ENCODE assay signal across 2 cellular contexts in the genomic region with DNA sequence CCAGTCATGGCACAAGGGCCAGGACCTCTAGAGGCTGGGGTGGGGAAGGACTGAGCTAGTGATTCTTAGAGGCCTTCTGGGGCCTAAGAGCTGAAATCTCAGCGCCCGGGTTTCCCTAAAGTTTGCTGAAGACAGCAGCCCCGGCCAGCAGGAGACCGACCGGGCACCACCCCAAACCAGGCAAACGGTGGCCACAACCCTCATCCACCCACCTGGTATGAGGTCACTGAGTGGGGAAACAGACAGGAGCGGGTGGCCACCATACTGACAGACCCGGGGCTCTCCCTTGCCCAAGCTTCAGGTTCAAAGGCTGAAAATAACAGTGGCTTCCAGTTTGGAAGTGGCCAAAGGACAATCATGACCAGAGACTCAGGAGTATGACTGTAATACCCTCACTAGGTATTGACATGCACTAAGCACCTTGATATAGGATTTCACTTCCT.
TF ChIP-seq lines count a peak whose summit lies in the region.

No MANE protein-coding gene starts in this region.

TF ChIP-seq in A549, 52 proteins besides CTCF, POLR2A, EP300 and RAD21:
- TF ChIP-seq EHF (CRISPR knock-in tag; IDR thresholded peaks at IDR 0.05) (no peak), ZC3H11A (IDR thresholded peaks at IDR 0.05) (no peak), EHMT2 (IDR thresholded peaks at IDR 0.05; ENCODE audit: low read depth) (no peak), BHLHE40 (IDR thresholded peaks at IDR 0.05; ENCODE audit: low read depth, low read length) (no peak), HDAC2 (IDR thresholded peaks at IDR 0.05) (no peak), TFCP2L1 (CRISPR knock-in tag; IDR thresholded peaks at IDR 0.05) (no peak), RFX5 (IDR thresholded peaks at IDR 0.05) (no peak), JUN (IDR thresholded peaks at IDR 0.05) (no peak)
- TF ChIP-seq, protein P1, sequence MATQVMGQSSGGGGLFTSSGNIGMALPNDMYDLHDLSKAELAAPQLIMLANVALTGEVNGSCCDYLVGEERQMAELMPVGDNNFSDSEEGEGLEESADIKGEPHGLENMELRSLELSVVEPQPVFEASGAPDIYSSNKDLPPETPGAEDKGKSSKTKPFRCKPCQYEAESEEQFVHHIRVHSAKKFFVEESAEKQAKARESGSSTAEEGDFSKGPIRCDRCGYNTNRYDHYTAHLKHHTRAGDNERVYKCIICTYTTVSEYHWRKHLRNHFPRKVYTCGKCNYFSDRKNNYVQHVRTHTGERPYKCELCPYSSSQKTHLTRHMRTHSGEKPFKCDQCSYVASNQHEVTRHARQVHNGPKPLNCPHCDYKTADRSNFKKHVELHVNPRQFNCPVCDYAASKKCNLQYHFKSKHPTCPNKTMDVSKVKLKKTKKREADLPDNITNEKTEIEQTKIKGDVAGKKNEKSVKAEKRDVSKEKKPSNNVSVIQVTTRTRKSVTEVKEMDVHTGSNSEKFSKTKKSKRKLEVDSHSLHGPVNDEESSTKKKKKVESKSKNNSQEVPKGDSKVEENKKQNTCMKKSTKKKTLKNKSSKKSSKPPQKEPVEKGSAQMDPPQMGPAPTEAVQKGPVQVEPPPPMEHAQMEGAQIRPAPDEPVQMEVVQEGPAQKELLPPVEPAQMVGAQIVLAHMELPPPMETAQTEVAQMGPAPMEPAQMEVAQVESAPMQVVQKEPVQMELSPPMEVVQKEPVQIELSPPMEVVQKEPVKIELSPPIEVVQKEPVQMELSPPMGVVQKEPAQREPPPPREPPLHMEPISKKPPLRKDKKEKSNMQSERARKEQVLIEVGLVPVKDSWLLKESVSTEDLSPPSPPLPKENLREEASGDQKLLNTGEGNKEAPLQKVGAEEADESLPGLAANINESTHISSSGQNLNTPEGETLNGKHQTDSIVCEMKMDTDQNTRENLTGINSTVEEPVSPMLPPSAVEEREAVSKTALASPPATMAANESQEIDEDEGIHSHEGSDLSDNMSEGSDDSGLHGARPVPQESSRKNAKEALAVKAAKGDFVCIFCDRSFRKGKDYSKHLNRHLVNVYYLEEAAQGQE (IDR thresholded peaks at IDR 0.05): no peak
- TF ChIP-seq, protein P2, sequence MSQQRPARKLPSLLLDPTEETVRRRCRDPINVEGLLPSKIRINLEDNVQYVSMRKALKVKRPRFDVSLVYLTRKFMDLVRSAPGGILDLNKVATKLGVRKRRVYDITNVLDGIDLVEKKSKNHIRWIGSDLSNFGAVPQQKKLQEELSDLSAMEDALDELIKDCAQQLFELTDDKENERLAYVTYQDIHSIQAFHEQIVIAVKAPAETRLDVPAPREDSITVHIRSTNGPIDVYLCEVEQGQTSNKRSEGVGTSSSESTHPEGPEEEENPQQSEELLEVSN (IDR thresholded peaks at IDR 0.05; ENCODE audit: borderline replicate concordance, low read depth): no peak
- TF ChIP-seq, protein P3, sequence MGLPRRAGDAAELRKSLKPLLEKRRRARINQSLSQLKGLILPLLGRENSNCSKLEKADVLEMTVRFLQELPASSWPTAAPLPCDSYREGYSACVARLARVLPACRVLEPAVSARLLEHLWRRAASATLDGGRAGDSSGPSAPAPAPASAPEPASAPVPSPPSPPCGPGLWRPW (IDR thresholded peaks at IDR 0.05): no peak

TF ChIP-seq in IMR-90, 13 proteins besides CTCF, POLR2A, EP300 and RAD21:
- TF ChIP-seq SMC3 (IDR thresholded peaks at IDR 0.05; ENCODE audit: low read depth, low read length): no peak
- TF ChIP-seq, protein P4, sequence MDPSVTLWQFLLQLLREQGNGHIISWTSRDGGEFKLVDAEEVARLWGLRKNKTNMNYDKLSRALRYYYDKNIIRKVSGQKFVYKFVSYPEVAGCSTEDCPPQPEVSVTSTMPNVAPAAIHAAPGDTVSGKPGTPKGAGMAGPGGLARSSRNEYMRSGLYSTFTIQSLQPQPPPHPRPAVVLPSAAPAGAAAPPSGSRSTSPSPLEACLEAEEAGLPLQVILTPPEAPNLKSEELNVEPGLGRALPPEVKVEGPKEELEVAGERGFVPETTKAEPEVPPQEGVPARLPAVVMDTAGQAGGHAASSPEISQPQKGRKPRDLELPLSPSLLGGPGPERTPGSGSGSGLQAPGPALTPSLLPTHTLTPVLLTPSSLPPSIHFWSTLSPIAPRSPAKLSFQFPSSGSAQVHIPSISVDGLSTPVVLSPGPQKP (IDR thresholded peaks at IDR 0.05; ENCODE audit: borderline replicate concordance, low read depth, low read length): no peak
- TF ChIP-seq, protein P5, sequence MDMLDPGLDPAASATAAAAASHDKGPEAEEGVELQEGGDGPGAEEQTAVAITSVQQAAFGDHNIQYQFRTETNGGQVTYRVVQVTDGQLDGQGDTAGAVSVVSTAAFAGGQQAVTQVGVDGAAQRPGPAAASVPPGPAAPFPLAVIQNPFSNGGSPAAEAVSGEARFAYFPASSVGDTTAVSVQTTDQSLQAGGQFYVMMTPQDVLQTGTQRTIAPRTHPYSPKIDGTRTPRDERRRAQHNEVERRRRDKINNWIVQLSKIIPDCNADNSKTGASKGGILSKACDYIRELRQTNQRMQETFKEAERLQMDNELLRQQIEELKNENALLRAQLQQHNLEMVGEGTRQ (IDR thresholded peaks at IDR 0.05; ENCODE audit: low read depth, low read length): no peak
- TF ChIP-seq FOS (IDR thresholded peaks at IDR 0.05; ENCODE audit: low read depth, low read length): no peak
- TF ChIP-seq NFE2L2 (IDR thresholded peaks at IDR 0.05; ENCODE audit: low read depth, low read length): no peak
- TF ChIP-seq MAFK (IDR thresholded peaks at IDR 0.05; ENCODE audit: low read depth, low read length): no peak
- no peak for TF ChIP-seq BHLHE40 (IDR thresholded peaks at IDR 0.05; ENCODE audit: low read depth, low read length)
- TF ChIP-seq RFX5 (IDR thresholded peaks at IDR 0.05; ENCODE audit: low read depth, low read length): no peak
- TF ChIP-seq RCOR1 (IDR thresholded peaks at IDR 0.05; ENCODE audit: insufficient replicate concordance, low read length): no peak
- no peak for TF ChIP-seq CHD1 (IDR thresholded peaks at IDR 0.05; ENCODE audit: low read depth, low read length)
- no peak for TF ChIP-seq MAZ (IDR thresholded peaks at IDR 0.05; ENCODE audit: borderline replicate concordance, low read depth, low read length)
- TF ChIP-seq CEBPB (IDR thresholded peaks at IDR 0.05; ENCODE audit: low read depth, low read length): no peak
- no peak for TF ChIP-seq MXI1 (IDR thresholded peaks at IDR 0.05; ENCODE audit: borderline replicate concordance, low read depth, low read length)
